Comparison of ENCODE assay signal across 8 cellular contexts in the genomic region with DNA sequence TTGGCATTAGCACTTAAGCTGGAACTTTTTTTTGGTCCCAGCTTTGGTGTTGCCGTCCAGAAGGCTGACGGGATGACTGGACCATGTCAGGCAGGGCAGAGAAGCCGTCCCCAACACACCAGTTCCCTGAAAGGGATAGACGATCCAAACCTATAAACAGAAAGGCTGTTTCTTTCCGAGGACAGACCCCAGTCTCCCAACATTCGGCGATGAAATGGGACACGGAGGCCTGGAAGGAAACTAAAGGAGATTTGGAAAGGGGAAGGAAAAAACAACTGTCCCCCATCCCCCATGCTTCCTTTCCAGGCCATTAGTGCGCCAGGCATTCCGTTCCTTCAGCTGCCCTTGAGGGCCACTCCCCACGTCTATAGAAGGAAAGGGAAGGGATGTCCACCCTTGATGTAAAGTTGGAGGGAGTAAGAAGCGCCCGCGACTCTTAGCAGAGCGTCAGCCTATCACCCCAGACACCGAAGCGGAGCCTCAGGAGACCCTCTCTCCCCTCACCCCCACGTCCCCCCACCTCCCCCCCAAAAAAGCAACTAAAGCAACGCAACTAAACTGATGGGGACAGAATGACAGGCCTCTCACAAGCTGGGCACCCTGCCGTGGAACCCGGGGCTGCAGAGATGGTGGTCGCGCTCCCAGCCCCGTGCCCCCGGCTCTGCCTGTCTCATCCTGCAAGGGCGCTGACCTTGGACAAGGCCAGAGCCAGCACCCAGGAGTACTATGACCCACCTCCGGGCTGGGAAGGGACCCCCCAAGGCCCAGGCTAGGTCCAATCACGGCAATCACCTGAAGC. TPM values are rescaled to one million over a fixed set of nuclear protein-coding genes. Genes with fewer than 3 reads are reported as not detected.
DNase-seq lines count a peak whose midpoint lies in the region; ATAC-seq and TF ChIP-seq lines count a peak whose summit lies in the region.

No MANE protein-coding gene starts in this region.

- H3K4me3 Mint-ChIP-seq in nephron progenitor cell = peak overlapping the region; percentile 94

- peaks cover 8% of the 10 kb centered on the region for H3K27me3 Mint-ChIP-seq in nephron progenitor cell (ENCODE audit: low read depth, poor library complexity)

- peaks cover 4% of the 10 kb centered on the region for H3K9me3 Mint-ChIP-seq in nephron progenitor cell

- 0% methylated on average over 15 of the region's 28 CpGs for WGBS in esophagus muscularis mucosa

- peaks cover 11% of the 10 kb centered on the region for H3K36me3 Mint-ChIP-seq in nephron progenitor cell (ENCODE audit: low read depth)

- H3K4me1 Mint-ChIP-seq in nephron progenitor cell = peaks cover 57% of the 10 kb centered on the region

- H3K9me3 ChIP-seq in SK-N-MC (ENCODE audit: low read depth, low read length) (no peaks in the 10 kb centered on the region), esophagus muscularis mucosa (no peaks in the 10 kb centered on the region)

- no peak for TF ChIP-seq EP300 in esophagus muscularis mucosa (IDR thresholded peaks at IDR 0.05)

- peak overlapping the region; percentile 98 for H3K9ac ChIP-seq in SK-N-MC (ENCODE audit: insufficient read length)

- DNase-seq in Right ventricle myocardium inferior (ENCODE audit: missing footprints) (no peak), cardiac septum (ENCODE audit: low spot score) (no peak), SK-N-MC (ENCODE audit: low read depth, low spot score) (no peak), esophagus muscularis mucosa (ENCODE audit: extremely low spot score) (no peak), nephron progenitor cell (no peak), AG08395 (ENCODE audit: low spot score) (no peak)

- TF ChIP-seq CTCF in esophagus muscularis mucosa (IDR thresholded peaks at IDR 0.05) (no peak), nephron progenitor cell (IDR thresholded peaks at IDR 0.05) (no peak)

- H3K27ac ChIP-seq in SK-N-MC = peak overlapping the region; percentile 48; the same call in 1 of the 2 replicates
- H3K27ac ChIP-seq in esophagus muscularis mucosa (replicated peaks in 1 of 4) = peak overlapping the region; percentile 93 to 97 (median 94)

- TF ChIP-seq POLR2A in esophagus muscularis mucosa (IDR thresholded peaks at IDR 0.05; ENCODE audit: low read depth) = no peak

- peak overlapping the region; percentile 17 for H3K27ac Mint-ChIP-seq in nephron progenitor cell

- H3K4me1 ChIP-seq in esophagus muscularis mucosa = peaks cover 46 to 62% (median 52%) of the 10 kb centered on the region in 4 donors

- ATAC-seq in Right ventricle myocardium inferior (peak; percentile 48), HG02840 (IDR thresholded peaks at IDR 0.05; ENCODE audit: low FRiP score, unreplicated experiment) (no peak), HG02678 (IDR thresholded peaks at IDR 0.05; ENCODE audit: unreplicated experiment) (no peak)

- peak overlapping the region; percentile 87 for H3K4me3 ChIP-seq in SK-N-MC
- H3K4me3 ChIP-seq in esophagus muscularis mucosa = peak overlapping the region; percentile 85 to 100 (median 94)

- intact Hi-C loops in Right ventricle myocardium inferior (cut with DNase I) = loop anchor here (5.0 kb wide), 2 partner anchors 240 to 580 kb away; a partner anchor contains a TSS
- intact Hi-C loops in cardiac septum (cut with DNase I) = loop anchor here (5.0 kb wide), 2 partner anchors 140 to 240 kb away; a partner anchor contains a TSS
- intact Hi-C loops in esophagus muscularis mucosa (cut with DNase I) = loop anchor here (2.0 kb wide), 1 partner anchor 142 kb away; no protein-coding TSS in a partner anchor

- H3K27me3 ChIP-seq in esophagus muscularis mucosa = no peaks in the 10 kb centered on the region

- no peaks in the 10 kb centered on the region for H3K36me3 ChIP-seq in SK-N-MC (ENCODE audit: insufficient read depth, low read length)
- peaks cover 0 to 5% (median 0%) of the 10 kb centered on the region in 4 donors for H3K36me3 ChIP-seq in esophagus muscularis mucosa

RNA-seq across cellular contexts. Expression of a gene that starts 0.6 kb away (rescaled TPM):
- total RNA-seq in Right ventricle myocardium inferior (92.1 TPM), cardiac septum (89.3 TPM), esophagus muscularis mucosa (10 to 100 TPM; 41.9 to 59.6 (median 50.9) TPM)

RNA-seq across cellular contexts. Expression of a gene that starts 6.0 kb away (rescaled TPM):
- total RNA-seq in Right ventricle myocardium inferior (0.19 TPM), cardiac septum (not detected), esophagus muscularis mucosa (10 to 100 TPM in 1 of 4 donors, 1 to 10 TPM in 3; 2.6 to 14.1 (median 9.1) TPM)
